In genomic region chr3:21188459-21188858, GRCh38 we compare ENCODE assay signal across 23 cellular contexts.
DNase-seq lines count a peak whose midpoint lies in the region; ATAC-seq, FAIRE-seq and TF ChIP-seq lines count a peak whose summit lies in the region.
"Had no signal": no experiment of that assay in that cellular context is flagged by ENCODE, and none has a peak within 500 bp of the region (broad histone marks: within the 10 kb centered on the region; RNA-seq: fewer than 3 reads in every experiment).

No MANE protein-coding gene starts in this region.

- H2BK15ac ChIP-seq in mesendoderm (replicated peaks; ENCODE audit: low read depth): no peak overlapping the region

- no peak overlapping the region for H3K18ac ChIP-seq in mesendoderm (ENCODE audit: low read length)

- H3K27ac Mint-ChIP-seq in endodermal cell: no peak overlapping the region
- H3K27ac Mint-ChIP-seq: CD8-positive, alpha-beta memory T cell had no signal

- H2BK5ac ChIP-seq in mesendoderm (ENCODE audit: low read length): no peak overlapping the region

- H2AK5ac ChIP-seq in mesendoderm (ENCODE audit: low read length): no peak overlapping the region

- H3K36me3 Mint-ChIP-seq in endodermal cell (ENCODE audit: low read depth): peaks cover 5% of the 10 kb centered on the region
- H3K36me3 Mint-ChIP-seq: CD4-positive, CD25-positive, alpha-beta regulatory T cell; CD8-positive, alpha-beta memory T cell had no signal

- no peaks in the 10 kb centered on the region for H3K79me1 ChIP-seq in mesendoderm (ENCODE audit: low read length)

- H3K4ac ChIP-seq in mesendoderm (ENCODE audit: low read depth, low read length): no peak overlapping the region

- H3K36me3 ChIP-seq in endodermal cell (ENCODE audit: control insufficient read depth, insufficient read depth, low read length) (no peaks in the 10 kb centered on the region), mesendoderm (ENCODE audit: control insufficient read depth, insufficient read depth, low read length) (no peaks in the 10 kb centered on the region)
- H3K36me3 ChIP-seq: BE2C had no signal

- H3K4me1 Mint-ChIP-seq in endodermal cell: peaks cover 16% of the 10 kb centered on the region
- H3K4me1 Mint-ChIP-seq: CD4-positive, CD25-positive, alpha-beta regulatory T cell; CD8-positive, alpha-beta memory T cell had no signal

- no peak overlapping the region for H3K4me2 ChIP-seq in mesendoderm (ENCODE audit: low read length)

- H3K9ac ChIP-seq in endodermal cell (ENCODE audit: extremely low read depth, low read length, poor library complexity, severe bottlenecking) (no peak overlapping the region), mesendoderm (ENCODE audit: low read length) (no peak overlapping the region)

- peak overlapping the region; percentile 8 for H3K4me3 Mint-ChIP-seq in endodermal cell
- H3K4me3 Mint-ChIP-seq: CD4-positive, CD25-positive, alpha-beta regulatory T cell; CD8-positive, alpha-beta memory T cell had no signal

- ATAC-seq in GM18520 (IDR thresholded peaks at IDR 0.05; ENCODE audit: unreplicated experiment): no peak
- ATAC-seq: K562 had no signal

- no peaks in the 10 kb centered on the region for H3K4me1 ChIP-seq in endodermal cell (ENCODE audit: control insufficient read depth, insufficient read depth, low read length)
- H3K4me1 ChIP-seq in mesendoderm (ENCODE audit: control insufficient read depth, low read depth, low read length): no peaks in the 10 kb centered on the region
- H3K4me1 ChIP-seq: BE2C had no signal

- H3K9me3 Mint-ChIP-seq in endodermal cell: peaks cover 6% of the 10 kb centered on the region

- DNase-seq in NCI-H82 (lab: John Stamatoyannopoulos, UW) (peak; percentile 14), NCI-H82 treated with DMSO at 0.1 percent for 48 hours (lab: John Stamatoyannopoulos, UW; ENCODE audit: unreplicated experiment) (no peak), endodermal cell (peak; percentile 77), mesendoderm (peak; percentile 77), NOMO-1 treated with DMSO at 0.1 percent for 48 hours (lab: John Stamatoyannopoulos, UW; ENCODE audit: unreplicated experiment) (no peak), 8988T (no peak), H54 (ENCODE audit: insufficient read length, low spot score) (no peak)
- DNase-seq: BE2C; C1 segment of cervical spinal cord; CD4-positive, CD25-positive, alpha-beta regulatory T cell; CD8-positive, alpha-beta memory T cell; COR-L47; DMS153; DMS79; GDM1; HCEC 1CT; IMR-90 had no signal

- no peak overlapping the region for H3K4me3 ChIP-seq in endodermal cell (ENCODE audit: low read length)
- H3K4me3 ChIP-seq in mesendoderm (ENCODE audit: low read length): no peak overlapping the region
- H3K4me3 ChIP-seq: K562 had no signal

- no peaks in the 10 kb centered on the region for H3K27me3 Mint-ChIP-seq in endodermal cell (ENCODE audit: insufficient read depth)
- H3K27me3 Mint-ChIP-seq: CD4-positive, CD25-positive, alpha-beta regulatory T cell; CD8-positive, alpha-beta memory T cell had no signal

- no peak overlapping the region for H4K5ac ChIP-seq in mesendoderm (ENCODE audit: low read length)

- H3K23ac ChIP-seq in mesendoderm (ENCODE audit: low read length): no peak overlapping the region

- H3K27me3 ChIP-seq in endodermal cell (ENCODE audit: control insufficient read depth, insufficient read depth, low read length, poor library complexity, severe bottlenecking): no peaks in the 10 kb centered on the region
- H3K27me3 ChIP-seq in mesendoderm (ENCODE audit: insufficient read depth, low read length, poor library complexity): no peaks in the 10 kb centered on the region
- H3K27me3 ChIP-seq: BE2C had no signal

- H3K27ac ChIP-seq in endodermal cell (ENCODE audit: low read depth, low read length) (no peak overlapping the region), mesendoderm (ENCODE audit: low read depth, low read length) (no peak overlapping the region)
- H3K27ac ChIP-seq: 22Rv1, HL-60 had no signal

- peaks cover 11% of the 10 kb centered on the region for H3K9me3 ChIP-seq in endodermal cell (ENCODE audit: control insufficient read depth, low read length)
- H3K9me3 ChIP-seq: BE2C had no signal

- H3K79me2 ChIP-seq in mesendoderm (ENCODE audit: control insufficient read depth, insufficient read depth, low read length): no peaks in the 10 kb centered on the region

- H3K56ac ChIP-seq in mesendoderm (ENCODE audit: low read length): no peak overlapping the region

- FAIRE-seq in H54 (lab: Jason Lieb, UNC): no peak
- FAIRE-seq: GM12892, GM18507, K562 had no signal

- no peak overlapping the region for H2BK120ac ChIP-seq in mesendoderm (ENCODE audit: low read depth, low read length)

- no peak for TF ChIP-seq POLR2A in H54 (IDR thresholded peaks at IDR 0.05; ENCODE audit: low read depth, low read length)

- TF ChIP-seq CTCF in endodermal cell (conservative IDR thresholded peaks at IDR 0.05): no peak

- no peak overlapping the region for H4K8ac ChIP-seq in mesendoderm (ENCODE audit: low read depth, low read length)

Comparison
In these comparisons a context has a peak if more than half of its experiments do, and no peak if none do; other contexts are left out.
1. DNase-seq: peak in NCI-H82 (single experiment), endodermal cell (single experiment) and mesendoderm (single experiment); none in NCI-H82 treated with DMSO at 0.1 percent for 48 hours (single experiment), NOMO-1 treated with DMSO at 0.1 percent for 48 hours (single experiment), 8988T (single experiment) and H54 (single experiment).